Comparison of ENCODE assay signal across 30 cellular contexts in genomic region chr4:127174168-127174567, GRCh38.
"Had no signal": no experiment of that assay in that cellular context is flagged by ENCODE, and none has a peak within 500 bp of the region (broad histone marks: within the 10 kb centered on the region; RNA-seq: fewer than 3 reads in every experiment).

No MANE protein-coding gene starts in this region.

- H3K4me3 ChIP-seq: pancreas, prostate gland, right atrium auricular region, skin epidermis, smooth muscle cell, spleen, suprapubic skin, testis, tibial artery, transverse colon, upper lobe of right lung, uterus had no signal

- H3K36me3 ChIP-seq: neutrophil, pancreas, prostate gland, right atrium auricular region, spleen, suprapubic skin, tibial artery, transverse colon, upper lobe of right lung, uterus had no signal

- H3K9me3 Mint-ChIP-seq: nephron progenitor cell; stimulated activated memory B cell treated with anti-CD40 and anti-IgM and Interleukin-4, amounts not matched to agents 10 μg/mL and 1 μg/mL and 100 μg/mL, for 72 hours; type B pancreatic cell had no signal

- H3K36me3 Mint-ChIP-seq: natural killer cell; stimulated activated memory B cell treated with anti-CD40 and anti-IgM and Interleukin-4, amounts not matched to agents 10 μg/mL and 1 μg/mL and 100 μg/mL, for 72 hours; type B pancreatic cell had no signal

- H3K27ac ChIP-seq: neutrophil, pancreas, prostate gland, right atrium auricular region, skin epidermis, spleen, suprapubic skin, testis, tibial artery, transverse colon, upper lobe of right lung, uterus had no signal

- H3K4me1 ChIP-seq: pancreas, prostate gland, right atrium auricular region, spleen, suprapubic skin, testis, transverse colon, upper lobe of right lung, uterus had no signal

- H3K4me2 ChIP-seq: smooth muscle cell had no signal

- H3K9me3 ChIP-seq: neutrophil, pancreas, prostate gland, right atrium auricular region, spleen, suprapubic skin, testis, tibial artery, transverse colon, upper lobe of right lung, uterus had no signal

- H3K27ac Mint-ChIP-seq: natural killer cell; nephron progenitor cell; stimulated activated memory B cell treated with anti-CD40 and anti-IgM and Interleukin-4, amounts not matched to agents 10 μg/mL and 1 μg/mL and 100 μg/mL, for 72 hours; stimulated activated naive CD8-positive, alpha-beta T cell treated with anti-CD3 and anti-CD28 coated beads, Interleukin-15, amount 100 ng/mL, for 72 hours; type B pancreatic cell had no signal

- ATAC-seq: natural killer cell; pancreas; sciatic nerve; stimulated activated memory B cell treated with anti-CD40 and anti-IgM and Interleukin-4, amounts not matched to agents 10 μg/mL and 1 μg/mL and 100 μg/mL, for 72 hours; stimulated activated naive CD8-positive, alpha-beta T cell treated with anti-CD3 and anti-CD28 coated beads, Interleukin-15, amount 100 ng/mL, for 72 hours; stimulated activated naive CD8-positive, alpha-beta T cell treated with anti-CD3 and anti-CD28 coated beads, Interleukin-15, Interleukin-2, amounts not matched to agents 100 U/mL and 50 U/mL, for 24 hours; upper lobe of right lung had no signal

- H3K27me3 ChIP-seq: neutrophil, pancreas, right atrium auricular region, spleen, suprapubic skin, testis, tibial artery, transverse colon, upper lobe of right lung, uterus had no signal

- H3K4me1 Mint-ChIP-seq: natural killer cell; neural crest cell; stimulated activated memory B cell treated with anti-CD40 and anti-IgM and Interleukin-4, amounts not matched to agents 10 μg/mL and 1 μg/mL and 100 μg/mL, for 72 hours; stimulated activated naive CD8-positive, alpha-beta T cell treated with anti-CD3 and anti-CD28 coated beads, Interleukin-15, amount 100 ng/mL, for 72 hours had no signal

- H3K4me3 Mint-ChIP-seq: natural killer cell; nephron progenitor cell; neural crest cell; stimulated activated memory B cell treated with anti-CD40 and anti-IgM and Interleukin-4, amounts not matched to agents 10 μg/mL and 1 μg/mL and 100 μg/mL, for 72 hours; stimulated activated naive CD8-positive, alpha-beta T cell treated with anti-CD3 and anti-CD28 coated beads, Interleukin-15, amount 100 ng/mL, for 72 hours; type B pancreatic cell had no signal

- H3K27me3 Mint-ChIP-seq: stimulated activated memory B cell treated with anti-CD40 and anti-IgM and Interleukin-4, amounts not matched to agents 10 μg/mL and 1 μg/mL and 100 μg/mL, for 72 hours; stimulated activated naive CD8-positive, alpha-beta T cell treated with anti-CD3 and anti-CD28 coated beads, Interleukin-15, amount 100 ng/mL, for 72 hours; type B pancreatic cell had no signal

- DNase-seq: natural killer cell; nephron progenitor cell; nucleus accumbens; pancreas; retina; spleen; stimulated activated CD4-positive, alpha-beta T cell treated with anti-CD3 and anti-CD28 coated beads, Interleukin-12 subunit alpha, Interleukin-12 subunit beta, amount 100 ng/mL, for 4 hours; stimulated activated CD4-positive, alpha-beta T cell treated with anti-CD3 and anti-CD28 coated beads, Interleukin-1b, Interleukin-23, amount 100 ng/mL, for 48 hours; stimulated activated CD4-positive, alpha-beta T cell treated with anti-CD3 and anti-CD28 coated beads, Interleukin-4, amount 100 ng/mL, for 1 hour; stimulated activated CD4-positive, alpha-beta T cell treated with anti-CD3 and anti-CD28 coated beads, Interleukin-4, amount 100 ng/mL, for 4 hours; stimulated activated CD8-positive, alpha-beta memory T cell treated with anti-CD3 and anti-CD28 coated beads, Interleukin-4, amount 100 ng/mL, for 48 hours; stimulated activated naive CD4-positive, alpha-beta T cell; stimulated activated naive CD8-positive, alpha-beta T cell treated with anti-CD3 and anti-CD28 coated beads, Interleukin-15, amount 100 ng/mL, for 72 hours; stimulated activated naive CD8-positive, alpha-beta T cell treated with anti-CD3 and anti-CD28 coated beads, Interleukin-15, Interleukin-2, amounts not matched to agents 100 U/mL and 50 U/mL, for 24 hours; substantia nigra; testis; tibial artery; transverse colon; upper lobe of right lung; uterus had no signal
